Comparison of ENCODE assay signal across 2 cellular contexts in the genomic region with DNA sequence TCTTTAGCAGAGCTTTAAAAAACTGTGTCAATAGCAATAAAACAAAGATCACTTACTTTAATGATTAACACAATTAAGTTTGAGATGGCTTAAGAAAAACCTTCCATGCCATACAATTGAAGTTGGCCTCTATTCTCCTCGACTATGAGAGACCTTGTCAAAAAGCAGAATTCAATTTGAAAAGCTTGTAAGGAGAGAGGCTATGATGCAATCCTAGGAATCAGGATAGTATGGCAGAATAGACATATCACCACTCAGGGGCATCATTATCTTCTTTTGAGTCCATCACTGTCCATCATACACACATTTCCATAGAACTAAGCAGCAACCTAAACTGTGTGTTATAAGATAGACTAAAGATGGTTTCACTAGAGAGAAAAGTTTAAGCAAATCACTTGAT.
A peak's percentile ranks its signal among the peaks of the same experiment; 100 is the strongest.
TF ChIP-seq lines count a peak whose summit lies in the region.

No MANE protein-coding gene starts in this region.

TF ChIP-seq in A549, 52 proteins besides CTCF, POLR2A, EP300 and RAD21:
- peak in 1 of 2 experiments; percentile 31; a peak in 1 of 4 replicates for TF ChIP-seq CEBPB (IDR thresholded peaks at IDR 0.05)
- no peak for TF ChIP-seq RFX5 (IDR thresholded peaks at IDR 0.05)

TF ChIP-seq in H1, 55 proteins besides CTCF, POLR2A, EP300 and RAD21:
- TF ChIP-seq TEAD4 (IDR thresholded peaks at IDR 0.05; ENCODE audit: low read depth, low read length) (no peak), CEBPB (IDR thresholded peaks at IDR 0.05; ENCODE audit: low read depth, low read length) (peak; percentile 36; the same call in 1 of the 2 replicates)
